9 cellular contexts compared by ENCODE assay signal in the genomic region with DNA sequence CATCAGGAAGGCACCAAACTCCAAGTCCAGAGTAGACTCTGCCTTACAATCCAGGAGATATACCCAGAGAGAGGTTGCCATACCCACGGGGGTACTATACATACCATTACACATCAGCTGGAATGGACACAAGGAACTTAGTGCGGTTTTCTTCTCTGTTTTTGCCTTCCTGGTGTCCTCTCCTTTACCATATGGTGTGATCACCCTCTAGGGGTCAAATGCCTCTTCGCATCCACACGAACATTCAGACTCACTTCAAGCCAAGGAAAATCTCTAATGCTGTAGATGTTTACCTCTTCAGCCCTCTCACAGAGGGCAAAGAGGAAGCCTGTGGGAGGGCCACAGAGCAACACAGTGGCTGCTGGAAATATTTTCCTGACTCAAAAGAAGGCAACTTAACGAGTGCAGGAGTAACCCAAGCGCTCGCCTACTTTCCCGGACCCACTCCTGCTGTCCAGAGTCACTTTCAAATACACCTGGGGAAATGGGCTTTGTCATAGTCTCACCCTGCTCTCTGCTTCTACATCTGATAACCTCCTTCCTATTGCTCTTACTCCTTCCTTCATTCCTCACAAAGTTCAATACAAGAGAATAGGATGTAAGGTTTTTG.
DNase-seq lines count a peak whose midpoint lies in the region; ATAC-seq lines count a peak whose summit lies in the region.
"Had no signal": no experiment of that assay in that cellular context is flagged by ENCODE, and none has a peak within 500 bp of the region (broad histone marks: within the 10 kb centered on the region; RNA-seq: fewer than 3 reads in every experiment).

No MANE protein-coding gene starts in this region.

- no peaks in the 10 kb centered on the region for H3K9me3 Mint-ChIP-seq in natural killer cell treated with Interleukin-12 subunit alpha and Interleukin-12 subunit beta and Interleukin-15 and Interleukin-18, amount 100 ng/mL, for 72 hours
- H3K9me3 Mint-ChIP-seq: stimulated activated naive CD8-positive, alpha-beta T cell treated with anti-CD3 and anti-CD28 coated beads, Interleukin-15, Interleukin-2, amounts not matched to agents 100 ng/mL and 50 ng/mL, for 24 hours had no signal

- peaks cover 0 to 5% of the 10 kb centered on the region in 2 donors for H3K27me3 Mint-ChIP-seq in natural killer cell treated with Interleukin-12 subunit alpha and Interleukin-12 subunit beta and Interleukin-15 and Interleukin-18, amount 100 ng/mL, for 72 hours
- H3K27me3 Mint-ChIP-seq: stimulated activated naive CD8-positive, alpha-beta T cell treated with anti-CD3 and anti-CD28 coated beads, Interleukin-15, Interleukin-2, amounts not matched to agents 100 ng/mL and 50 ng/mL, for 24 hours had no signal

- no peak overlapping the region for H3K27ac Mint-ChIP-seq in natural killer cell treated with Interleukin-12 subunit alpha and Interleukin-12 subunit beta and Interleukin-15 and Interleukin-18, amount 100 ng/mL, for 72 hours
- H3K27ac Mint-ChIP-seq: stimulated activated naive CD8-positive, alpha-beta T cell treated with anti-CD3 and anti-CD28 coated beads, Interleukin-15, Interleukin-2, amounts not matched to agents 100 ng/mL and 50 ng/mL, for 24 hours had no signal

- peak; percentile 50 for DNase-seq in COLO829 (ENCODE audit: low spot score)
- DNase-seq in HuH-7 (ENCODE audit: low spot score): peak; percentile 23
- DNase-seq in astrocyte of the hippocampus (ENCODE audit: low read depth, low spot score): peak; percentile 75
- peak; percentile 39 for DNase-seq in kidney tubule cell (ENCODE audit: low spot score)
- no peak for DNase-seq in effector CD4-positive, alpha-beta T cell
- no peak for DNase-seq in GM19238 (ENCODE audit: insufficient read length, low spot score)
- no peak for DNase-seq in natural killer cell treated with Interleukin-12 subunit alpha and Interleukin-12 subunit beta and Interleukin-15 and Interleukin-18, amount 100 ng/mL, for 72 hours (ENCODE audit: low spot score)

- no peak overlapping the region for H3K4me3 Mint-ChIP-seq in natural killer cell treated with Interleukin-12 subunit alpha and Interleukin-12 subunit beta and Interleukin-15 and Interleukin-18, amount 100 ng/mL, for 72 hours
- H3K4me3 Mint-ChIP-seq: stimulated activated naive CD8-positive, alpha-beta T cell treated with anti-CD3 and anti-CD28 coated beads, Interleukin-15, Interleukin-2, amounts not matched to agents 100 ng/mL and 50 ng/mL, for 24 hours had no signal

- no peaks in the 10 kb centered on the region for H3K4me1 Mint-ChIP-seq in natural killer cell treated with Interleukin-12 subunit alpha and Interleukin-12 subunit beta and Interleukin-15 and Interleukin-18, amount 100 ng/mL, for 72 hours (ENCODE audit: low read depth in 2 of 2)

- no peaks in the 10 kb centered on the region for H3K36me3 Mint-ChIP-seq in natural killer cell treated with Interleukin-12 subunit alpha and Interleukin-12 subunit beta and Interleukin-15 and Interleukin-18, amount 100 ng/mL, for 72 hours

- no peak for ATAC-seq in natural killer cell treated with Interleukin-12 subunit alpha and Interleukin-12 subunit beta and Interleukin-15 and Interleukin-18, amount 100 ng/mL, for 72 hours
- ATAC-seq in GM21737 (IDR thresholded peaks at IDR 0.05; ENCODE audit: unreplicated experiment): no peak

Comparison
In these comparisons a context has a peak if more than half of its experiments do, and no peak if none do; other contexts are left out.
1. DNase-seq: peak in COLO829 (single experiment), HuH-7 (single experiment), astrocyte of the hippocampus (single experiment) and kidney tubule cell (single experiment); none in effector CD4-positive, alpha-beta T cell (single experiment), GM19238 (single experiment) and natural killer cell treated with Interleukin-12 subunit alpha and Interleukin-12 subunit beta and Interleukin-15 and Interleukin-18, amount 100 ng/mL, for 72 hours (single experiment).